ENCODE assay signal across 26 cellular contexts in genomic region chr3:37307321-37307720, GRCh38.
"Had no signal": no experiment of that assay in that cellular context is flagged by ENCODE, and none has a peak within 500 bp of the region (broad histone marks: within the 10 kb centered on the region; RNA-seq: fewer than 3 reads in every experiment).

No MANE protein-coding gene starts in this region.

- H3K4me3 ChIP-seq: breast epithelium, K562, SK-N-MC had no signal

- H3K27me3 ChIP-seq: breast epithelium had no signal

- H3K4me1 ChIP-seq: breast epithelium had no signal

- H3K9me3 ChIP-seq: breast epithelium had no signal

- DNase-seq: activated CD4-positive, alpha-beta memory T cell treated with anti-CD3 and anti-CD28 coated beads, Interleukin-2, amount 10 ng/mL, durations not matched to agents 7 days and 5 days; activated CD4-positive, alpha-beta T cell treated with anti-CD3 and anti-CD28 coated beads, Interleukin-2, amount 10 ng/mL, durations not matched to agents 7 days and 5 days; activated CD4-positive, CD25-positive, alpha-beta regulatory T cell; activated gamma-delta T cell treated with Interleukin-2 at 50 U/mL for 16 hours; activated naive CD4-positive, alpha-beta T cell treated with anti-CD3 and anti-CD28 coated beads, Interleukin-2, amount 10 ng/mL, durations not matched to agents 7 days and 5 days; activated naive CD8-positive, alpha-beta T cell treated with anti-CD3 and anti-CD28 coated beads, Interleukin-2, amount 10 ng/mL, durations not matched to agents 7 days and 5 days; activated T-cell treated with anti-CD3 and anti-CD28 coated beads for 4 hours; activated T-cell treated with anti-CD3 and anti-CD28 coated beads, Interleukin-2, amount 50 U/mL, for 72 hours; aorta; caudate nucleus; Kasumi-1; NCI-H1105 treated with DMSO at 0.1 percent for 48 hours; NCI-H146; NCI-H1930; NCI-H2171; NCI-H226; NCI-H510A; NCI-H526 treated with DMSO at 0.1 percent for 48 hours; NCI-H82; OCI-M1; RPMI8226; T-helper 1 cell had no signal

- H3K27ac ChIP-seq: breast epithelium, SK-N-MC, VCaP had no signal
